ENCODE assay signal across 8 cellular contexts in the genomic region with DNA sequence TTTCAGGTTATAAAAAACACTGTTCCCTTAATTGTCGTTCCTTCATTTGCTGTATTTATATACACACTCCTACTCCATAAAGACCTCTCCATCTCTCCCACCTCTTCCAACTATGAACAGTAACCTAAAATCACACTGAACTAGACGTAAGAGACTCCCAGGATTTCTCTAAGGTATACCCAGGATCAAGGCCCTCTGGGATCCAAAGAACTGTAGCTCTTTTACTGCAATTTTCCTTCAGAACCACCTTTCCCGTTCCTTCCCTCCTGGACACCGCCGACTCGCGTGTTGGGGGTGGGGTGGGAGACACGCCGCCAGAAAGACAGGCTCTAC. TPM values are rescaled to one million over a fixed set of nuclear protein-coding genes. Genes with fewer than 3 reads are reported as not detected.
A peak's percentile ranks its signal among the peaks of the same experiment; 100 is the strongest.
DNase-seq lines count a peak whose midpoint lies in the region; ATAC-seq and TF ChIP-seq lines count a peak whose summit lies in the region.

No MANE protein-coding gene starts in this region.

- H3K4me3 ChIP-seq in iPS-20b (ENCODE audit: low read length) (peak overlapping the region; percentile 93), suprapubic skin (peak overlapping the region; percentile 74)

- peak overlapping the region; percentile 93 for H3K27ac ChIP-seq in iPS-20b (ENCODE audit: low read length)
- H3K27ac ChIP-seq in suprapubic skin: peak overlapping the region; percentile 95

- no peaks in the 10 kb centered on the region for H3K27me3 ChIP-seq in iPS-20b (ENCODE audit: insufficient read depth, low read length)
- H3K27me3 ChIP-seq in suprapubic skin: no peaks in the 10 kb centered on the region

- CTCF ChIA-PET in activated CD8-positive, alpha-beta T cell treated with anti-CD3 and anti-CD28 coated beads for 36 hours (lab: Charles Lee): interaction anchor here (1.2 kb wide), 1 partner anchor 171 kb away, joined by 3 read pairs; a partner anchor contains a TSS

- no peak for TF ChIP-seq CTCF in activated CD8-positive, alpha-beta T cell treated with anti-CD3 and anti-CD28 coated beads for 36 hours (IDR thresholded peaks at IDR 0.05)
- no peak for TF ChIP-seq CTCF in suprapubic skin (IDR thresholded peaks at IDR 0.05)

- H3K4me1 ChIP-seq in iPS-20b (ENCODE audit: insufficient read depth, low read length): peaks cover 5% of the 10 kb centered on the region; the same call in 1 of the 2 replicates
- H3K4me1 ChIP-seq in suprapubic skin: peaks cover 32% of the 10 kb centered on the region

- H3K9ac ChIP-seq in iPS-20b (ENCODE audit: low read depth, low read length): peak overlapping the region; percentile 80

- no peak for TF ChIP-seq EP300 in suprapubic skin (IDR thresholded peaks at IDR 0.05)

- peak overlapping the region; percentile 92 for H3K4me3 Mint-ChIP-seq in T-helper 1 cell treated with Interleukin-12 subunit alpha and Interleukin-12 subunit beta and Interleukin-4 antibody, amounts not matched to agents 30 μg/mL and 1 μg/mL, for 36 hours
- peak overlapping the region; percentile 92 for H3K4me3 Mint-ChIP-seq in activated CD8-positive, alpha-beta T cell treated with anti-CD3 and anti-CD28 coated beads for 36 hours

- DNase-seq in T-helper 1 cell (no peak), suprapubic skin (ENCODE audit: low spot score in 2 of 2) (no peak), kidney tubule cell (ENCODE audit: low spot score) (no peak), NCI-H2081 (lab: John Stamatoyannopoulos, UW) (no peak), DMS114 treated with DMSO at 0.1 percent for 48 hours (lab: John Stamatoyannopoulos, UW; ENCODE audit: unreplicated experiment) (no peak)
- DNase-seq in activated CD8-positive, alpha-beta T cell treated with anti-CD3 and anti-CD28 coated beads for 36 hours: no peak

- peaks cover 12% of the 10 kb centered on the region for H3K36me3 Mint-ChIP-seq in T-helper 1 cell treated with Interleukin-12 subunit alpha and Interleukin-12 subunit beta and Interleukin-4 antibody, amounts not matched to agents 30 μg/mL and 1 μg/mL, for 36 hours (ENCODE audit: low read depth)
- peaks cover 20% of the 10 kb centered on the region for H3K36me3 Mint-ChIP-seq in activated CD8-positive, alpha-beta T cell treated with anti-CD3 and anti-CD28 coated beads for 36 hours (ENCODE audit: low read depth)

- no peaks in the 10 kb centered on the region for H3K36me3 ChIP-seq in iPS-20b (ENCODE audit: insufficient read depth, low read depth, low read length)
- H3K36me3 ChIP-seq in suprapubic skin: no peaks in the 10 kb centered on the region

- ATAC-seq in activated CD8-positive, alpha-beta T cell treated with anti-CD3 and anti-CD28 coated beads for 36 hours: no peak

- POLR2A ChIA-PET in activated CD8-positive, alpha-beta T cell treated with anti-CD3 and anti-CD28 coated beads for 36 hours (lab: Charles Lee): interaction anchor here (0.9 to 4.6 kb wide), 8 partner anchors 13 to 151 kb away, joined by 3 to 45 read pairs (median 5); a partner anchor contains a TSS

- no peaks in the 10 kb centered on the region for H3K9me3 Mint-ChIP-seq in T-helper 1 cell treated with Interleukin-12 subunit alpha and Interleukin-12 subunit beta and Interleukin-4 antibody, amounts not matched to agents 30 μg/mL and 1 μg/mL, for 36 hours
- H3K9me3 Mint-ChIP-seq in activated CD8-positive, alpha-beta T cell treated with anti-CD3 and anti-CD28 coated beads for 36 hours: no peaks in the 10 kb centered on the region

- H3K27ac Mint-ChIP-seq in T-helper 1 cell treated with Interleukin-12 subunit alpha and Interleukin-12 subunit beta and Interleukin-4 antibody, amounts not matched to agents 30 μg/mL and 1 μg/mL, for 36 hours: peak overlapping the region; percentile 79
- peak overlapping the region; percentile 84 for H3K27ac Mint-ChIP-seq in activated CD8-positive, alpha-beta T cell treated with anti-CD3 and anti-CD28 coated beads for 36 hours

- H3K27me3 Mint-ChIP-seq in T-helper 1 cell treated with Interleukin-12 subunit alpha and Interleukin-12 subunit beta and Interleukin-4 antibody, amounts not matched to agents 30 μg/mL and 1 μg/mL, for 36 hours (ENCODE audit: low read depth): no peaks in the 10 kb centered on the region
- no peaks in the 10 kb centered on the region for H3K27me3 Mint-ChIP-seq in activated CD8-positive, alpha-beta T cell treated with anti-CD3 and anti-CD28 coated beads for 36 hours

- 0% methylated on average over 9 of the region's 9 CpGs for WGBS in suprapubic skin

- H3K9me3 ChIP-seq in iPS-20b (ENCODE audit: insufficient read depth, low read depth, low read length): no peaks in the 10 kb centered on the region
- H3K9me3 ChIP-seq in suprapubic skin: no peaks in the 10 kb centered on the region

- no peak for TF ChIP-seq POLR2A in suprapubic skin (IDR thresholded peaks at IDR 0.05)

- intact Hi-C loops in activated CD8-positive, alpha-beta T cell treated with anti-CD3 and anti-CD28 coated beads for 36 hours (cut with micrococcal nuclease): no loop called here

- peaks cover 33% of the 10 kb centered on the region for H3K4me1 Mint-ChIP-seq in T-helper 1 cell treated with Interleukin-12 subunit alpha and Interleukin-12 subunit beta and Interleukin-4 antibody, amounts not matched to agents 30 μg/mL and 1 μg/mL, for 36 hours (ENCODE audit: low read depth)
- H3K4me1 Mint-ChIP-seq in activated CD8-positive, alpha-beta T cell treated with anti-CD3 and anti-CD28 coated beads for 36 hours (ENCODE audit: low read depth): peaks cover 24% of the 10 kb centered on the region

RNA-seq across cellular contexts. Expression of a gene that starts 0.7 kb away (rescaled TPM):
- total RNA-seq in activated CD8-positive, alpha-beta T cell treated with anti-CD3 and anti-CD28 coated beads for 36 hours: 10 to 100 TPM; 21.1 to 21.2 TPM
- 10 to 100 TPM; 31.2 to 55.0 (median 44.4) TPM for total RNA-seq in suprapubic skin

RNA-seq across cellular contexts. Expression of a gene that starts 29.1 kb away (rescaled TPM):
- total RNA-seq in activated CD8-positive, alpha-beta T cell treated with anti-CD3 and anti-CD28 coated beads for 36 hours: 10 to 100 TPM; 75.7 to 75.8 TPM
- 10 to 100 TPM; 21.0 to 31.3 (median 22.3) TPM for total RNA-seq in suprapubic skin

RNA-seq across cellular contexts. Expression of a gene that starts 32.3 kb away (rescaled TPM):
- total RNA-seq in activated CD8-positive, alpha-beta T cell treated with anti-CD3 and anti-CD28 coated beads for 36 hours: 100 to 1,000 TPM in 1 of 2 experiments, 10 to 100 TPM in 1; 97.3 to 102 TPM
- 10 to 100 TPM; 57.4 to 67.6 (median 66.6) TPM for total RNA-seq in suprapubic skin
